7 cellular contexts compared by ENCODE assay signal in the genomic region with DNA sequence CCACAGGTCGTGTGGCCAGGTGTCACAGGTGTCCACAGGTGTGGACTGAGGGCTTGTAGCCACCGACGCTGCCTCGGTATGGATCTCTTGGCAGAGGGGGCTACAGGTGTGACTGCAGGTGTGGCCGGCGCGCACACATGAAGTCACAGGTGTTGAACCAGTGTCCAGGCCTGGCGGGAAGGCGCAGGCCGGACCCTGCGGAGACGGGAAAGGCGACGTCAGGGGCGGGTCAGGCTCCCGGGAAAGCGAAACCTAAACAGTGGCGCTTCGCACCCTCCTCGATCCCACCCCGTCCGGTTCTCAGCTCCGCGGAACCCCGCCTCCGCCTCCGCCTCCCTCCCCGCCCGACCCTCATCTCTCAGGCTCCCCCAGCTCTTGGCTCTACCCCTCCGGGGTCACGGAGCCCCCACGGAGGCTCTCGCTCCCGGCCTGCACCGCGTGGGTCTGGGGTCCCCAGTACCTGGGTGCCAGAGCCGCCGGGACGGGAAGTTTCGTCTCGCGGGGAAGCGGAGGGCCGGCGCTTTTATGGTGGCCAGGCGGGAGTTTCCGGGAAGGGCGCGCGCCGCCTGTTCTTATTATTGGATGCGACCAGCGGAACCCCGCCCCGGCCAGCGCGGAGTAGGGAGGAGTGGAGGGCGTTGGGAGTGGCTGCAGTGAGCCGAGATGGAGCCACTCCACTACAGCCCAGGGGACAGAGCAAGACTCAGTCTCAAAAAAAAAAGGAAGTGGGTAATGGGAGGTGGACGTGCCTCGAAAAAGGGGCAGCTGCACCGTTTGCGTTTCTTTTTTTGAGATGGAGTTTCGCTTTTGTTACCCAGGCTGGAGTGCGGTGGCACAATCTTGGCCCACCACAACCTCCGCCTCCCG. TPM values are rescaled to one million over a fixed set of nuclear protein-coding genes. Genes with fewer than 3 reads are reported as not detected.
DNase-seq lines count a peak whose midpoint lies in the region; ATAC-seq, FAIRE-seq and TF ChIP-seq lines count a peak whose summit lies in the region.

A gene (minus strand): TSS at position 498 of the 867 bp plus-strand sequence. CDS start 586 bp downstream, outside the sequence.

- FAIRE-seq in bronchial epithelial cell (lab: Jason Lieb, UNC), result no peak

- peak; percentile 53 to 87 (median 86) for TF ChIP-seq POLR2A in spleen (IDR thresholded peaks at IDR 0.05)

- intact Hi-C loops in spleen (cut with DNase I; ENCODE audit: low total_unique reads), result no loop called here

- H3K27me3 ChIP-seq in bronchial epithelial cell (ENCODE audit: control insufficient read depth, insufficient read depth, low read length) (no peaks in the 10 kb centered on the region), spleen (replicated peaks in 1 of 7) (no peaks in the 10 kb centered on the region)

- H3K27ac ChIP-seq in spleen, result peak within 1 kb of the TSS; percentile 89 to 98 (median 96)

- ATAC-seq in GM18519 (IDR thresholded peaks at IDR 0.05; ENCODE audit: low FRiP score, unreplicated experiment), result peak; percentile 49
- ATAC-seq in HG03039 (IDR thresholded peaks at IDR 0.05; ENCODE audit: unreplicated experiment), result peak; percentile 61

- TF ChIP-seq CTCF in WI38 (IDR thresholded peaks at IDR 0.05; ENCODE audit: low read depth, low read length), result no peak
- no peak for TF ChIP-seq CTCF in bronchial epithelial cell (IDR thresholded peaks at IDR 0.05; ENCODE audit: insufficient read depth, low read length, severe bottlenecking)
- TF ChIP-seq CTCF in spleen (IDR thresholded peaks at IDR 0.05 in 8 of 11, conservative IDR thresholded peaks at IDR 0.05 in 3 of 11), result peak in 4 of 11 experiments; percentile 6 to 22 (median 20)

- peak within 1 kb of the TSS; percentile 69 for H3K4me3 ChIP-seq in WI38 (ENCODE audit: low read depth, low read length)
- H3K4me3 ChIP-seq in bronchial epithelial cell (ENCODE audit: low read depth, low read length), result peak within 1 kb of the TSS; percentile 68
- peak within 1 kb of the TSS; percentile 55 to 91 (median 66) for H3K4me3 ChIP-seq in spleen

- peaks cover 21 to 63% (median 43%) of the 10 kb centered on the region in 6 donors for H3K4me1 ChIP-seq in spleen

- DNase-seq in NCI-H2171 treated with DMSO at 0.1 percent for 48 hours (lab: John Stamatoyannopoulos, UW), result peak; percentile 55
- DNase-seq in bronchial epithelial cell (ENCODE audit: low read depth), result peak; percentile 73
- DNase-seq in inferior parietal cortex (ENCODE audit: extremely low spot score), result peak; percentile 80
- peak; percentile 99 for DNase-seq in spleen

- WGBS in spleen, 5 donors, result 2 to 5% (median 2%) methylated on average over 29 to 67 of the region's 67 CpGs

- H3K9me3 ChIP-seq in spleen, result no peaks in the 10 kb centered on the region

- H3K36me3 ChIP-seq in bronchial epithelial cell (ENCODE audit: control insufficient read depth, insufficient read depth, low read length) (peaks cover 22% of the 10 kb centered on the region), spleen (peaks cover 4 to 61% (median 37%) of the 10 kb centered on the region in 6 donors)

RNA-seq across cellular contexts. Expression of the gene that starts here (rescaled TPM):
- total RNA-seq in bronchial epithelial cell (15.3 and 18.2 TPM in 2 replicates), spleen (10 to 100 TPM; 53.0 to 88.8 (median 85.3) TPM)
- polyA plus RNA-seq in spleen, result 10 to 100 TPM; 52.3 to 99.1 (median 73.9) TPM

Comparison
In these comparisons a context has a peak if more than half of its experiments do, and no peak if none do; other contexts are left out.
1. Peak in every context shown above with its lines: DNase-seq, ATAC-seq, H3K4me3 ChIP-seq and H3K27ac ChIP-seq.